12 cellular contexts compared by ENCODE assay signal in the genomic region with DNA sequence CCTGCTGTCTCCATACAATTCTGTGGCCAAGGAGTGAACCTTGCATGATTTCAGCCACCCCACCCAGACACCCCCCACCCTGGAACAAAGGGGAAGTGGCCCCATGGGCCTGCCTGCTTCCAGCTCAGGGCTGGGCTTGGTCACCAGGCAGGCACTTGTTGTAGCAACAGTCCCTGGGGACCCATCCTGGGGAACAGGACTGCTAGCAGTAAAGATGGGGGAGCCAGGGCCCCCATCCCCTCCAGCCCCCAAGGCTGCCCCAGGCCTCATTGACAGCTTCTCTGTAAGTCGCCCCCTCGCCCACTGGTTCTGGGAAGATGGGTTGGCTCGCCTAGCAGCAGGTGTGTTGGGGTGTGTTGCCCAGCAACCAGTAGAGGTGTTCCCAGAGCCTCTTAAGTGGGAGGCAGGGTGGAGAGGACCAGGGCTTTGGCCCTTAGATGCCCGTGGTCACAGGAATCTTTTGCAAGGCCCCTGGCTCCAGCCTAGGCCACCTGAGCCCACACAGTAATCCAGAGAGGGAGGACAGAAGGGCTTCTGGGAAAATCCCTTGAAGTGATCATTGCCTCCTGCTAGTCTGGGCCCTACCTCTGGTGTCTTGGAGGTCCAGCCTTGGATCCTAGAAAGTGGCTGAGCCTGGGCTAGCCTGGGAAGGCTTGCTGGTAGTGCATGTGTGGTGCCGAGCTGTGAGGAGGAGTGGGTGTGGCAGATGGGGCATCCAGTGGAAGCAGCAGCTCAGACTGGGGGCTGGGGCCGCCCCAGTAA. TPM values are rescaled to one million over a fixed set of nuclear protein-coding genes. Genes with fewer than 3 reads are reported as not detected.
DNase-seq lines count a peak whose midpoint lies in the region; ATAC-seq and TF ChIP-seq lines count a peak whose summit lies in the region.
"Had no signal": no experiment of that assay in that cellular context is flagged by ENCODE, and none has a peak within 500 bp of the region (broad histone marks: within the 10 kb centered on the region; RNA-seq: fewer than 3 reads in every experiment).

No MANE protein-coding gene starts in this region.

- H3K4me1 ChIP-seq in breast epithelium (peaks cover 0 to 4% of the 10 kb centered on the region in 2 donors), SJCRH30 (peaks cover 46% of the 10 kb centered on the region), vagina (peaks cover 56% of the 10 kb centered on the region)
- H3K4me1 ChIP-seq: parathyroid adenoma had no signal

- CTCF ChIA-PET in MCF 10A (lab: Yijun Ruan, JAX), result interaction anchor here (1.0 to 9.1 kb wide), 3 partner anchors 8 to 267 kb away, joined by 3 to 109 read pairs (median 107); no protein-coding TSS in a partner anchor

- no peaks in the 10 kb centered on the region for H3K36me3 ChIP-seq in breast epithelium
- H3K36me3 ChIP-seq in SJCRH30, result no peaks in the 10 kb centered on the region
- H3K36me3 ChIP-seq in vagina, result no peaks in the 10 kb centered on the region

- H3K27ac ChIP-seq in breast epithelium (peak overlapping the region; percentile 64 to 88), SJCRH30 (no peak overlapping the region; the same call in 1 of the 2 replicates), vagina (peak overlapping the region; percentile 64)
- H3K27ac ChIP-seq: parathyroid adenoma had no signal

- H3K4me3 ChIP-seq in breast epithelium (no peak overlapping the region), SJCRH30 (no peak overlapping the region), vagina (no peak overlapping the region)

- H3K36me3 Mint-ChIP-seq in MCF 10A (ENCODE audit: insufficient read depth, unreplicated experiment), result no peaks in the 10 kb centered on the region
- H3K36me3 Mint-ChIP-seq: activated naive CD8-positive, alpha-beta T cell had no signal

- no peak overlapping the region for H3K4me3 Mint-ChIP-seq in MCF 10A (ENCODE audit: unreplicated experiment)
- H3K4me3 Mint-ChIP-seq: activated naive CD8-positive, alpha-beta T cell; CD4-positive, alpha-beta T cell had no signal

- ATAC-seq in GM21360 (IDR thresholded peaks at IDR 0.05; ENCODE audit: unreplicated experiment) (no peak), GM21367 (IDR thresholded peaks at IDR 0.05; ENCODE audit: unreplicated experiment) (no peak)

- POLR2A ChIA-PET in MCF 10A (lab: Yijun Ruan, JAX), result no interaction called here

- no peak for DNase-seq in breast epithelium (ENCODE audit: low spot score in 2 of 2)
- no peak for DNase-seq in MCF 10A (ENCODE audit: unreplicated experiment)
- DNase-seq in SJCRH30, result peak; percentile 45 to 49
- DNase-seq in hepatic stellate cell (ENCODE audit: low spot score), result peak; percentile 61
- DNase-seq in vagina (ENCODE audit: extremely low spot score in 2 of 2), result no peak
- DNase-seq in middle frontal gyrus (ENCODE audit: extremely low spot score, low spot score), result no peak
- DNase-seq: CD4-positive, alpha-beta T cell; T-helper 9 cell had no signal

- BruUV-seq in MCF 10A (replicated peaks; lab: Mats Ljungman, UMichigan), result no TSS peak

- no peaks in the 10 kb centered on the region for H3K4me1 Mint-ChIP-seq in MCF 10A (ENCODE audit: insufficient read depth, unreplicated experiment)

- H3K27ac Mint-ChIP-seq in MCF 10A (ENCODE audit: low read depth, unreplicated experiment), result no peak overlapping the region
- H3K27ac Mint-ChIP-seq: activated naive CD8-positive, alpha-beta T cell had no signal

- H3K27me3 ChIP-seq in breast epithelium, result no peaks in the 10 kb centered on the region
- H3K27me3 ChIP-seq in SJCRH30, result no peaks in the 10 kb centered on the region
- H3K27me3 ChIP-seq in vagina, result no peaks in the 10 kb centered on the region

- H3K9me3 ChIP-seq in breast epithelium (no peaks in the 10 kb centered on the region), SJCRH30 (replicated peaks) (no peaks in the 10 kb centered on the region), vagina (no peaks in the 10 kb centered on the region)

- H3K9me3 Mint-ChIP-seq in MCF 10A (ENCODE audit: unreplicated experiment), result no peaks in the 10 kb centered on the region
- H3K9me3 Mint-ChIP-seq: CD4-positive, alpha-beta T cell had no signal

- TF ChIP-seq POLR2A in breast epithelium (IDR thresholded peaks at IDR 0.05), result no peak
- no peak for TF ChIP-seq POLR2A in vagina (IDR thresholded peaks at IDR 0.05)

- TF ChIP-seq CTCF in breast epithelium (IDR thresholded peaks at IDR 0.05) (no peak), MCF 10A (IDR thresholded peaks at IDR 0.05; ENCODE audit: unreplicated experiment) (no peak), vagina (IDR thresholded peaks at IDR 0.05) (no peak)

- H3K27me3 Mint-ChIP-seq in MCF 10A (ENCODE audit: insufficient read depth, unreplicated experiment), result peaks cover 8% of the 10 kb centered on the region
- H3K27me3 Mint-ChIP-seq: activated naive CD8-positive, alpha-beta T cell; CD4-positive, alpha-beta T cell had no signal

- intact Hi-C loops in breast epithelium (cut with DNase I; ENCODE audit: low total_unique reads) (no loop called here), MCF 10A (cut with micrococcal nuclease) (no loop called here), vagina (cut with DNase I) (loop anchor here (10.0 kb wide), 1 partner anchor 264 kb away; no protein-coding TSS in a partner anchor)

RNA-seq across cellular contexts. Expression of a gene that starts 48.9 kb away (rescaled TPM):
- 1 to 10 TPM; 1.1 to 4.6 (median 1.3) TPM for total RNA-seq in breast epithelium
- not detected in 2 replicates for total RNA-seq in MCF 10A (2022)
- total RNA-seq in SJCRH30 (2014; rRNA removed; shearing (Covaris generic)), result not detected in 2 replicates
- total RNA-seq in vagina, result 8.8 TPM
- total RNA-seq: CD4-positive, alpha-beta T cell had no signal

Comparison
In these comparisons a context has a peak if more than half of its experiments do, and no peak if none do; other contexts are left out.
1. DNase-seq: peak in SJCRH30 (2 of 2) and hepatic stellate cell (single experiment); none in breast epithelium (0 of 2), MCF 10A (single experiment), vagina (0 of 2) and middle frontal gyrus (single experiment).